In the genomic region with DNA sequence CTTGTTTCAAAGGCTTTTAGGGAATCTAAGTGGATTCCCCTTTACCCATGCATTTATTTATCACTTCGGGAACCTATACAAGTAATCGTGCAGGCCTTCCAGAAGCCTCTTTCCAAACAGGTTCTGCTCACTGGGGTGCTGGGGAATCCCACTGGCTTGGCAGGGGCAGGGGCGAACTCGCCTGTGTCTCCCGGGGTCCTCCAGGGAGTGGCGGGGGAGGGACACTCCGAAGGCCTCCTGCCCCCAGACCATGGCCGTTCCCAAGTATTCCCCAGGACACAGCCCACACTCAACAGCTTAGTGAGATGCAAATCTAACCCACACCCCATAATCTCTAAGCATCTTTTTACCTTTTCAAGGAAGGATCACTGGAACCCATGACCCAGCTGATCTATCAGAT, we compare ENCODE assay signal across 21 cellular contexts. TPM values are rescaled to one million over a fixed set of nuclear protein-coding genes. Genes with fewer than 3 reads are reported as not detected.
DNase-seq lines count a peak whose midpoint lies in the region; ATAC-seq and TF ChIP-seq lines count a peak whose summit lies in the region.
"Had no signal": no experiment of that assay in that cellular context is flagged by ENCODE, and none has a peak within 500 bp of the region (broad histone marks: within the 10 kb centered on the region; RNA-seq: fewer than 3 reads in every experiment).

No MANE protein-coding gene starts in this region.

- no peaks in the 10 kb centered on the region for H3K27me3 Mint-ChIP-seq in stimulated activated naive CD8-positive, alpha-beta T cell treated with anti-CD3 and anti-CD28 coated beads, Interleukin-15, amount 100 ng/mL, for 72 hours
- H3K27me3 Mint-ChIP-seq in WTC11 (ENCODE audit: low read depth) = no peaks in the 10 kb centered on the region
- H3K27me3 Mint-ChIP-seq: activated CD4-positive, alpha-beta memory T cell treated with anti-CD3 and anti-CD28 coated beads, Interleukin-2, amount 10 ng/mL, durations not matched to agents 7 days and 5 days; IgD-negative memory B cell had no signal

- DNase-seq in stimulated activated naive CD8-positive, alpha-beta T cell treated with anti-CD3 and anti-CD28 coated beads, Interleukin-15, amount 100 ng/mL, for 72 hours = no peak
- no peak for DNase-seq in stimulated activated naive CD8-positive, alpha-beta T cell treated with anti-CD3 and anti-CD28 coated beads, Interleukin-15, Interleukin-2, amounts not matched to agents 100 U/mL and 50 U/mL, for 24 hours
- no peak for DNase-seq in WTC11 (ENCODE audit: low spot score)
- no peak for DNase-seq in NCI-H524 (lab: John Stamatoyannopoulos, UW)
- no peak for DNase-seq in NOMO-1 (lab: John Stamatoyannopoulos, UW; ENCODE audit: unreplicated experiment in 2 of 2)
- DNase-seq in prostate gland (ENCODE audit: low spot score) = no peak
- DNase-seq: activated CD4-positive, alpha-beta memory T cell treated with anti-CD3 and anti-CD28 coated beads, Interleukin-2, amount 10 ng/mL, durations not matched to agents 7 days and 5 days; activated T-cell treated with anti-CD3 and anti-CD28 coated beads, Interleukin-2, amount 50 U/mL, for 1 hour; colonic mucosa; GF-D8; left colon; mesendoderm; naive B cell; NCI-H1105 treated with DMSO at 0.1 percent for 48 hours; sigmoid colon had no signal

- H3K9me3 Mint-ChIP-seq in stimulated activated naive CD8-positive, alpha-beta T cell treated with anti-CD3 and anti-CD28 coated beads, Interleukin-15, amount 100 ng/mL, for 72 hours = no peaks in the 10 kb centered on the region
- no peaks in the 10 kb centered on the region for H3K9me3 Mint-ChIP-seq in WTC11
- H3K9me3 Mint-ChIP-seq: activated CD4-positive, alpha-beta memory T cell treated with anti-CD3 and anti-CD28 coated beads, Interleukin-2, amount 10 ng/mL, durations not matched to agents 7 days and 5 days; IgD-negative memory B cell; naive B cell; T-helper 1 cell treated with Interleukin-12 subunit alpha and Interleukin-12 subunit beta and Interleukin-4 antibody, amounts not matched to agents 30 μg/mL and 1 μg/mL, for 36 hours had no signal

- no peak for TF ChIP-seq POLR2A in prostate gland (IDR thresholded peaks at IDR 0.05)

- no peak overlapping the region for H3K4me3 ChIP-seq in endocrine pancreas (ENCODE audit: control insufficient read depth, insufficient read depth, low read length)
- H3K4me3 ChIP-seq in prostate gland = no peak overlapping the region
- H3K4me3 ChIP-seq: colonic mucosa, ovary, sigmoid colon, SJSA1 had no signal

- 73% methylated on average over 8 of the region's 8 CpGs for WGBS in prostate gland

- H3K36me3 ChIP-seq in endocrine pancreas (ENCODE audit: control insufficient read depth, insufficient read depth, low read length) (no peaks in the 10 kb centered on the region), prostate gland (no peaks in the 10 kb centered on the region)
- H3K36me3 ChIP-seq: colonic mucosa, ovary, sigmoid colon, SJSA1 had no signal

- H3K36me3 Mint-ChIP-seq in WTC11 = no peaks in the 10 kb centered on the region
- H3K36me3 Mint-ChIP-seq: IgD-negative memory B cell had no signal

- CTCF ChIA-PET in WTC11 (lab: Charles Lee) = interaction anchor here (0.7 to 8.8 kb wide), 6 partner anchors 12 to 360 kb away, joined by 3 to 74 read pairs (median 10); no protein-coding TSS in a partner anchor

- POLR2A ChIA-PET in WTC11 (lab: Charles Lee) = no interaction called here

- H3K27ac Mint-ChIP-seq in stimulated activated naive CD8-positive, alpha-beta T cell treated with anti-CD3 and anti-CD28 coated beads, Interleukin-15, amount 100 ng/mL, for 72 hours = peak overlapping the region in 1 of 2 donors; percentile 34
- no peak overlapping the region for H3K27ac Mint-ChIP-seq in WTC11

- intact Hi-C loops in prostate gland (cut with DNase I) = no loop called here

- H3K4me1 ChIP-seq in endocrine pancreas (ENCODE audit: control insufficient read depth, insufficient read depth, low read length) (no peaks in the 10 kb centered on the region), prostate gland (replicated peaks) (peaks cover 4% of the 10 kb centered on the region)
- H3K4me1 ChIP-seq: SJSA1 had no signal

- H3K4me3 Mint-ChIP-seq in stimulated activated naive CD8-positive, alpha-beta T cell treated with anti-CD3 and anti-CD28 coated beads, Interleukin-15, amount 100 ng/mL, for 72 hours = peak overlapping the region; percentile 16 to 20
- H3K4me3 Mint-ChIP-seq in WTC11 = no peak overlapping the region
- H3K4me3 Mint-ChIP-seq: activated CD4-positive, alpha-beta memory T cell treated with anti-CD3 and anti-CD28 coated beads, Interleukin-2, amount 10 ng/mL, durations not matched to agents 7 days and 5 days; T-helper 1 cell treated with Interleukin-12 subunit alpha and Interleukin-12 subunit beta and Interleukin-4 antibody, amounts not matched to agents 30 μg/mL and 1 μg/mL, for 36 hours had no signal

- no peak for TF ChIP-seq CTCF in WTC11 (IDR thresholded peaks at IDR 0.05)
- TF ChIP-seq CTCF in prostate gland (IDR thresholded peaks at IDR 0.05) = no peak

- H3K27me3 ChIP-seq in endocrine pancreas (ENCODE audit: control insufficient read depth, insufficient read depth, low read length) (no peaks in the 10 kb centered on the region), prostate gland (replicated peaks; ENCODE audit: insufficient read depth) (no peaks in the 10 kb centered on the region)
- H3K27me3 ChIP-seq: colonic mucosa, ovary, sigmoid colon, SJSA1 had no signal

- ATAC-seq in stimulated activated naive CD8-positive, alpha-beta T cell treated with anti-CD3 and anti-CD28 coated beads, Interleukin-15, amount 100 ng/mL, for 72 hours = no peak
- ATAC-seq in stimulated activated naive CD8-positive, alpha-beta T cell treated with anti-CD3 and anti-CD28 coated beads, Interleukin-15, Interleukin-2, amounts not matched to agents 100 U/mL and 50 U/mL, for 24 hours = no peak
- no peak for ATAC-seq in WTC11
- ATAC-seq: left colon had no signal

- H3K27ac ChIP-seq in prostate gland = no peak overlapping the region
- H3K27ac ChIP-seq: colonic mucosa, ovary, SJSA1, VCaP had no signal

- H3K9ac ChIP-seq in endocrine pancreas (ENCODE audit: control insufficient read depth, insufficient read depth, low read length) = peak overlapping the region; percentile 4

- H3K9me3 ChIP-seq in endocrine pancreas (ENCODE audit: control insufficient read depth, low read length) = no peaks in the 10 kb centered on the region
- no peaks in the 10 kb centered on the region for H3K9me3 ChIP-seq in prostate gland
- H3K9me3 ChIP-seq: colonic mucosa, ovary, sigmoid colon, SJSA1 had no signal

- peaks cover 99% of the 10 kb centered on the region for H3K4me1 Mint-ChIP-seq in stimulated activated naive CD8-positive, alpha-beta T cell treated with anti-CD3 and anti-CD28 coated beads, Interleukin-15, amount 100 ng/mL, for 72 hours
- H3K4me1 Mint-ChIP-seq in WTC11 = peaks cover 67% of the 10 kb centered on the region

TF ChIP-seq in WTC11, 78 proteins besides CTCF, POLR2A, EP300 and RAD21:
- no peak for TF ChIP-seq ZNF219 (CRISPR knock-in tag; IDR thresholded peaks at IDR 0.05; ENCODE audit: borderline replicate concordance)
- peak; percentile 36; the same call in 1 of the 2 replicates for TF ChIP-seq ZNF423 (CRISPR knock-in tag; IDR thresholded peaks at IDR 0.05)
TF ChIP-seq in WTC11: peak in this region for 1.

RNA-seq across cellular contexts. Expression of gene DNMT3A, which starts 6.5 kb away (rescaled TPM):
- 154 to 162 TPM (median 154 TPM) in 3 replicates for total RNA-seq in WTC11 (2021)
- total RNA-seq in prostate gland = 10 to 100 TPM in 1 of 2 donors, 1 to 10 TPM in 1; 8.7 to 28.2 TPM
